Comparison of ENCODE assay signal across 1 cellular context in genomic region chr1:211607752-211608478, GRCh38.
TF ChIP-seq lines count a peak whose summit lies in the region.

No MANE protein-coding gene starts in this region.

TF ChIP-seq in IMR-90, 13 proteins besides CTCF, POLR2A, EP300 and RAD21 (continued from another document):
- TF ChIP-seq NFE2L2 (IDR thresholded peaks at IDR 0.05; ENCODE audit: low read depth, low read length) = no peak
- no peak for TF ChIP-seq CEBPB (IDR thresholded peaks at IDR 0.05; ENCODE audit: low read depth, low read length)
- no peak for TF ChIP-seq RCOR1 (IDR thresholded peaks at IDR 0.05; ENCODE audit: insufficient replicate concordance, low read length)
- no peak for TF ChIP-seq MAZ (IDR thresholded peaks at IDR 0.05; ENCODE audit: borderline replicate concordance, low read depth, low read length)
- TF ChIP-seq MXI1 (IDR thresholded peaks at IDR 0.05; ENCODE audit: borderline replicate concordance, low read depth, low read length) = no peak
- TF ChIP-seq RFX5 (IDR thresholded peaks at IDR 0.05; ENCODE audit: low read depth, low read length) = no peak
- TF ChIP-seq SMC3 (IDR thresholded peaks at IDR 0.05; ENCODE audit: low read depth, low read length) = no peak
- no peak for TF ChIP-seq USF2 (IDR thresholded peaks at IDR 0.05; ENCODE audit: low read depth, low read length)
- no peak for TF ChIP-seq FOS (IDR thresholded peaks at IDR 0.05; ENCODE audit: low read depth, low read length)
- TF ChIP-seq MAFK (IDR thresholded peaks at IDR 0.05; ENCODE audit: low read depth, low read length) = no peak
